ENCODE assay signal across 9 cellular contexts in genomic region chr6:100472674-100473073, GRCh38. TPM values are rescaled to one million over a fixed set of nuclear protein-coding genes. Genes with fewer than 3 reads are reported as not detected.
DNase-seq lines count a peak whose midpoint lies in the region; ATAC-seq and TF ChIP-seq lines count a peak whose summit lies in the region.
"Had no signal": no experiment of that assay in that cellular context is flagged by ENCODE, and none has a peak within 500 bp of the region (broad histone marks: within the 10 kb centered on the region; RNA-seq: fewer than 3 reads in every experiment).

No MANE protein-coding gene starts in this region.

- no peak for TF ChIP-seq CTCF in PC-3 (conservative IDR thresholded peaks at IDR 0.05; ENCODE audit: low read depth, low read length)
- no peak for TF ChIP-seq CTCF in stomach (IDR thresholded peaks at IDR 0.05)
- no peak for TF ChIP-seq CTCF in upper lobe of right lung (IDR thresholded peaks at IDR 0.05)

- no peaks in the 10 kb centered on the region for H3K79me2 ChIP-seq in PC-3 (ENCODE audit: low read length)

- POLR2A ChIA-PET in PC-3 (lab: Charles Lee; ENCODE audit: unreplicated experiment): no interaction called here

- peaks cover 3 to 4% of the 10 kb centered on the region in 2 donors for H3K9me3 Mint-ChIP-seq in activated naive CD4-positive, alpha-beta T cell treated with anti-CD3 and anti-CD28 coated beads, Interleukin-2, amount 50 U/mL, for 72 hours

- peak; percentile 85 to 88 for ATAC-seq in activated naive CD4-positive, alpha-beta T cell treated with anti-CD3 and anti-CD28 coated beads, Interleukin-2, amount 50 U/mL, for 72 hours
- peak; percentile 86 for ATAC-seq in HG02884 (IDR thresholded peaks at IDR 0.05; ENCODE audit: unreplicated experiment)
- peak; percentile 72 for ATAC-seq in PC-3
- peak; percentile 91 for ATAC-seq in stimulated activated naive CD8-positive, alpha-beta T cell treated with anti-CD3 and anti-CD28 coated beads, Interleukin-15, Interleukin-2, amounts not matched to agents 100 U/mL and 50 U/mL, for 24 hours
- no peak for ATAC-seq in upper lobe of right lung

- H2AFZ ChIP-seq in PC-3 (ENCODE audit: low read length): no peak overlapping the region

- H3K27me3 ChIP-seq in PC-3 (ENCODE audit: low read length) (no peaks in the 10 kb centered on the region), stomach (peaks cover 13 to 89% (median 50%) of the 10 kb centered on the region in 3 donors), upper lobe of right lung (peaks cover 78% of the 10 kb centered on the region)

- no peak for TF ChIP-seq EP300 in stomach (IDR thresholded peaks at IDR 0.05)

- no peaks in the 10 kb centered on the region for H3K9me2 ChIP-seq in PC-3 (replicated peaks; ENCODE audit: low read length)

- no peaks in the 10 kb centered on the region for H3F3A ChIP-seq in PC-3 (ENCODE audit: low read length, unreplicated experiment)

- no peaks in the 10 kb centered on the region for H4K20me1 ChIP-seq in PC-3 (ENCODE audit: low read length)

- no peak overlapping the region for H3K27ac Mint-ChIP-seq in activated naive CD4-positive, alpha-beta T cell treated with anti-CD3 and anti-CD28 coated beads, Interleukin-2, amount 50 U/mL, for 72 hours

- WGBS in stomach, 5 donors: 13 to 25% (median 17%) methylated on average over 3 of the region's 3 CpGs

- CTCF ChIA-PET in PC-3 (lab: Charles Lee): no interaction called here

- H3K4me1 ChIP-seq in PC-3 (ENCODE audit: insufficient read depth, low read length): peaks cover 25% of the 10 kb centered on the region
- peaks cover 0 to 6% (median 0%) of the 10 kb centered on the region in 4 donors for H3K4me1 ChIP-seq in stomach
- no peaks in the 10 kb centered on the region for H3K4me1 ChIP-seq in upper lobe of right lung

- H3K9ac ChIP-seq in PC-3 (ENCODE audit: low read length): no peak overlapping the region

- H3K36me3 ChIP-seq in PC-3 (ENCODE audit: low read depth, low read length): no peaks in the 10 kb centered on the region
- H3K36me3 ChIP-seq in stomach: no peaks in the 10 kb centered on the region
- H3K36me3 ChIP-seq in upper lobe of right lung: no peaks in the 10 kb centered on the region
- H3K36me3 ChIP-seq: neutrophil had no signal

- peaks cover 6% of the 10 kb centered on the region in 2 donors for H3K36me3 Mint-ChIP-seq in activated naive CD4-positive, alpha-beta T cell treated with anti-CD3 and anti-CD28 coated beads, Interleukin-2, amount 50 U/mL, for 72 hours

- DNase-seq in activated naive CD4-positive, alpha-beta T cell treated with anti-CD3 and anti-CD28 coated beads, Interleukin-2, amount 50 U/mL, for 72 hours (ENCODE audit: low spot score in 2 of 2): no peak
- DNase-seq in activated naive CD4-positive, alpha-beta T cell treated with anti-CD3 and anti-CD28 coated beads, Interleukin-2, amount 50 U/mL, for 16 hours: no peak
- DNase-seq in PC-3 (peak; percentile 80), stomach (no peak), NCI-H1048 (lab: John Stamatoyannopoulos, UW) (no peak), upper lobe of right lung (no peak)
- no peak for DNase-seq in stimulated activated naive CD8-positive, alpha-beta T cell treated with anti-CD3 and anti-CD28 coated beads, Interleukin-15, Interleukin-2, amounts not matched to agents 100 U/mL and 50 U/mL, for 24 hours

- 0 out of 2 replicates have a peak overlapping the region, but pooled peaks have one; percentile 35 for H3K4me2 ChIP-seq in PC-3 (ENCODE audit: low read length)

- intact Hi-C loops in PC-3 (cut with micrococcal nuclease) (loop anchor here (1.0 to 10.0 kb wide), 2 partner anchors 238 to 296 kb away; no protein-coding TSS in a partner anchor), stomach (cut with DNase I; ENCODE audit: low total_unique reads) (loop anchor here (10.0 kb wide), 1 partner anchor 358 kb away; no protein-coding TSS in a partner anchor), upper lobe of right lung (cut with DNase I) (no loop called here)

- H3K9me3 ChIP-seq in PC-3 (ENCODE audit: low read length): no peaks in the 10 kb centered on the region
- peaks cover 0 to 5% (median 2%) of the 10 kb centered on the region in 4 donors for H3K9me3 ChIP-seq in stomach
- H3K9me3 ChIP-seq in upper lobe of right lung: no peaks in the 10 kb centered on the region
- H3K9me3 ChIP-seq: neutrophil had no signal

- H3K4me3 ChIP-seq in PC-3 (ENCODE audit: low read length) (no peak overlapping the region), stomach (no peak overlapping the region), upper lobe of right lung (no peak overlapping the region)

- H3K27ac ChIP-seq in PC-3 (ENCODE audit: low read length) (no peak overlapping the region), stomach (no peak overlapping the region), upper lobe of right lung (no peak overlapping the region)
- H3K27ac ChIP-seq: neutrophil had no signal

- TF ChIP-seq POLR2A in stomach (IDR thresholded peaks at IDR 0.05): no peak

- BruUV-seq in PC-3 (replicated peaks; lab: Mats Ljungman, UMichigan): no TSS peak

RNA-seq across cellular contexts. Expression of gene SIM1, which starts 8.0 kb away (rescaled TPM):
- total RNA-seq in activated naive CD4-positive, alpha-beta T cell treated with anti-CD3 and anti-CD28 coated beads, Interleukin-2, amount 50 U/mL, for 72 hours: not detected
- total RNA-seq in PC-3 (2014; rRNA removed): not detected in 2 replicates
- under 1 TPM in 1 of 5 donors, not detected in 4; 0.43 TPM for total RNA-seq in stomach
- polyA plus RNA-seq in stomach: not detected
- total RNA-seq in upper lobe of right lung: not detected
